In the genomic region with DNA sequence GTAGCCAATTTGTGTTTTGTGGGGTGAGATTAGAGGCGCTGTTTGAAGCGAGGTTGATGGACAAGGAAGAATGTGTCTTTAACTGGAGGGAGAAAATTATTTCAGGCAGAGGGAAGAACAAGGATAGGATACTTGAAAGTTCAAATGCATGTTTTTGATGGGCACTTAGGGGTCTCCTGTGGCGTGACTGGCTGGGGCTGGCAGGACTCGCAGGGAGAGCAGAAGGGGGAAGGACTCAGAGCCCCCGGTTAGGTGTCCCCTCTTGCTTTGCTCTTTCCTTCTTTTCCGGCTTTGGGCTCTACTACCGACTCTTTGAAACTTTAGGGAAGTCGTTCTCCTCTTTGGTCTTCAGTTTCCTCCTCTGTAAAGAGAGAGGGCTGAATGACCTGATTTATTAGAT, we compare ENCODE assay signal across 29 cellular contexts.
"Had no signal": no experiment of that assay in that cellular context is flagged by ENCODE, and none has a peak within 500 bp of the region (broad histone marks: within the 10 kb centered on the region; RNA-seq: fewer than 3 reads in every experiment).

No MANE protein-coding gene starts in this region.

- H3K9me3 Mint-ChIP-seq: activated B cell treated with CpG ODN at 0.5 μM for 24 hours; activated naive CD8-positive, alpha-beta T cell treated with anti-CD3 and anti-CD28 coated beads, Interleukin-2, amount 50 U/mL, for 24 hours had no signal

- H3K27ac ChIP-seq: SK-N-MC had no signal

- ATAC-seq: activated CD8-positive, alpha-beta memory T cell treated with anti-CD3 and anti-CD28 coated beads, Interleukin-2, amount 10 ng/mL, durations not matched to agents 7 days and 5 days; activated naive CD4-positive, alpha-beta T cell treated with anti-CD3 and anti-CD28 coated beads, Interleukin-2, amount 50 U/mL, for 72 hours; activated naive CD8-positive, alpha-beta T cell treated with anti-CD3 and anti-CD28 coated beads, Interleukin-2, amount 50 U/mL, for 24 hours; Panc1; Right ventricle myocardium inferior; T-cell had no signal

- H3K4me1 Mint-ChIP-seq: activated B cell treated with CpG ODN at 0.5 μM for 24 hours had no signal

- H3K27ac Mint-ChIP-seq: activated B cell treated with CpG ODN at 0.5 μM for 24 hours; activated CD4-positive, alpha-beta T cell treated with anti-CD3 and anti-CD28 coated beads, Interleukin-2, amount 10 ng/mL, durations not matched to agents 24 days and 14 days; activated CD8-positive, alpha-beta memory T cell treated with anti-CD3 and anti-CD28 coated beads, Interleukin-2, amount 10 ng/mL, durations not matched to agents 7 days and 5 days; activated naive CD4-positive, alpha-beta T cell treated with anti-CD3 and anti-CD28 coated beads, Interleukin-2, amount 50 U/mL, for 72 hours; activated naive CD8-positive, alpha-beta T cell treated with anti-CD3 and anti-CD28 coated beads, Interleukin-2, amount 50 U/mL, for 24 hours; activated T-cell treated with anti-CD3 and anti-CD28 coated beads, Interleukin-2, amount 50 U/mL, for 24 hours; T-cell had no signal

- H3K27me3 Mint-ChIP-seq: activated B cell treated with CpG ODN at 0.5 μM for 24 hours; activated CD4-positive, alpha-beta T cell treated with anti-CD3 and anti-CD28 coated beads, Interleukin-2, amount 10 ng/mL, durations not matched to agents 24 days and 14 days; activated CD8-positive, alpha-beta memory T cell treated with anti-CD3 and anti-CD28 coated beads, Interleukin-2, amount 10 ng/mL, durations not matched to agents 7 days and 5 days; activated naive CD8-positive, alpha-beta T cell treated with anti-CD3 and anti-CD28 coated beads, Interleukin-2, amount 50 U/mL, for 24 hours; activated T-cell treated with anti-CD3 and anti-CD28 coated beads, Interleukin-2, amount 50 U/mL, for 24 hours; T-cell had no signal

- DNase-seq: activated B cell treated with CpG ODN at 0.5 μM for 24 hours; activated CD4-positive, alpha-beta T cell treated with anti-CD3 and anti-CD28 coated beads for 1 hour; activated CD4-positive, alpha-beta T cell treated with anti-CD3 and anti-CD28 coated beads, Interleukin-2, amount 10 ng/mL, durations not matched to agents 24 days and 14 days; activated CD4-positive, alpha-beta T cell treated with anti-CD3 and anti-CD28 coated beads, Interleukin-2, amount 50 U/mL, for 48 hours; activated CD8-positive, alpha-beta memory T cell treated with anti-CD3 and anti-CD28 coated beads, Interleukin-2, amount 10 ng/mL, durations not matched to agents 7 days and 5 days; activated effector memory CD4-positive, alpha-beta T cell treated with anti-CD3 and anti-CD28 coated beads, Interleukin-2, amount 50 U/mL, for 16 hours; activated naive CD4-positive, alpha-beta T cell treated with Interleukin-2 at 50 U/mL for 16 hours; activated naive CD8-positive, alpha-beta T cell treated with anti-CD3 and anti-CD28 coated beads, Interleukin-2, amount 50 U/mL, for 24 hours; activated T-cell treated with anti-CD3 and anti-CD28 coated beads, Interleukin-2, amount 50 U/mL, for 24 hours; anterior cingulate cortex; Kasumi-1; KBM-7; NCI-H1092; NCI-H1417; NCI-H1694; NCI-H2029; NCI-H345; NCI-H510A; NCI-H69; NK-92 treated with Interleukin-12 subunit alpha and Interleukin-12 subunit beta, amount 100 ng/mL, for 24 hours; OCI-M1; RPMI8226; T-cell; T-helper 2 cell; T1000 had no signal

- H3K4me3 ChIP-seq: SK-N-MC had no signal

- H3K4me3 Mint-ChIP-seq: activated B cell treated with CpG ODN at 0.5 μM for 24 hours; activated CD4-positive, alpha-beta T cell treated with anti-CD3 and anti-CD28 coated beads, Interleukin-2, amount 10 ng/mL, durations not matched to agents 24 days and 14 days; activated CD8-positive, alpha-beta memory T cell treated with anti-CD3 and anti-CD28 coated beads, Interleukin-2, amount 10 ng/mL, durations not matched to agents 7 days and 5 days; activated naive CD8-positive, alpha-beta T cell treated with anti-CD3 and anti-CD28 coated beads, Interleukin-2, amount 50 U/mL, for 24 hours; activated T-cell treated with anti-CD3 and anti-CD28 coated beads, Interleukin-2, amount 50 U/mL, for 24 hours; T-cell had no signal
